Comparison of ENCODE assay signal across 8 cellular contexts in genomic region chr20:1118336-1119127, GRCh38. TPM values are rescaled to one million over a fixed set of nuclear protein-coding genes. Genes with fewer than 3 reads are reported as not detected.
DNase-seq lines count a peak whose midpoint lies in the region; ATAC-seq and TF ChIP-seq lines count a peak whose summit lies in the region.

TSS of gene PSMF1 (plus strand) at chr20:1118602. CDS start at chr20:1118774, 172 bp downstream.

- BruUV-seq in PC-3 (replicated peaks; lab: Mats Ljungman, UMichigan) = TSS peak; percentile 62

- H4K20me1 ChIP-seq in PC-3 (ENCODE audit: low read length) = peaks cover 24% of the 10 kb centered on the region

- H3K9me3 ChIP-seq in PC-3 (ENCODE audit: low read length) = no peaks in the 10 kb centered on the region
- no peaks in the 10 kb centered on the region for H3K9me3 ChIP-seq in mucosa of stomach (ENCODE audit: control insufficient read depth, low read length)

- TF ChIP-seq EP300 in Ishikawa (IDR thresholded peaks at IDR 0.05; ENCODE audit: borderline replicate concordance) = no peak

- no peaks in the 10 kb centered on the region for H3K9me2 ChIP-seq in PC-3 (replicated peaks; ENCODE audit: low read length)

- H3K4me3 ChIP-seq in PC-3 (ENCODE audit: low read length) = peak within 1 kb of the TSS; percentile 80
- H3K4me3 ChIP-seq in mucosa of stomach (ENCODE audit: low read length) = peak within 1 kb of the TSS; percentile 97

- intact Hi-C loops in PC-3 (cut with micrococcal nuclease) = loop anchor here (5.0 kb wide), 1 partner anchor 94 kb away; no protein-coding TSS in a partner anchor

- peak within 1 kb of the TSS; percentile 90 for H2AFZ ChIP-seq in PC-3 (ENCODE audit: low read length)

- H3K4me2 ChIP-seq in PC-3 (ENCODE audit: low read length) = peak within 1 kb of the TSS; percentile 94

- ATAC-seq in GM21576 (IDR thresholded peaks at IDR 0.05; ENCODE audit: unreplicated experiment) (peak; percentile 94), PC-3 (peak; percentile 90)

- H3K9ac ChIP-seq in PC-3 (ENCODE audit: low read length) (peak within 1 kb of the TSS; percentile 91), mucosa of stomach (ENCODE audit: low read length) (peak within 1 kb of the TSS; percentile 85)

- H3K27ac ChIP-seq in PC-3 (ENCODE audit: low read length) = peak within 1 kb of the TSS; percentile 26

- peaks cover 6% of the 10 kb centered on the region; the same call in 1 of the 2 replicates for H3K36me3 ChIP-seq in PC-3 (ENCODE audit: low read depth, low read length)
- H3K36me3 ChIP-seq in mucosa of stomach (ENCODE audit: control insufficient read depth, insufficient read depth, low read length) = no peaks in the 10 kb centered on the region

- H3K4me1 ChIP-seq in PC-3 (ENCODE audit: insufficient read depth, low read length) = peaks cover 45% of the 10 kb centered on the region
- H3K4me1 ChIP-seq in mucosa of stomach (ENCODE audit: control insufficient read depth, insufficient read depth, low read length) = peaks cover 44% of the 10 kb centered on the region

- TF ChIP-seq CTCF in PC-3 (conservative IDR thresholded peaks at IDR 0.05; ENCODE audit: low read depth, low read length) = no peak

- H3K27me3 ChIP-seq in PC-3 (ENCODE audit: low read length) = no peaks in the 10 kb centered on the region
- H3K27me3 ChIP-seq in mucosa of stomach (ENCODE audit: control insufficient read depth, insufficient read depth, low read length) = no peaks in the 10 kb centered on the region

- peak; percentile 86 for DNase-seq in DMS153 (lab: John Stamatoyannopoulos, UW)
- peak; percentile 97 for DNase-seq in PC-3
- DNase-seq in activated T-cell treated with anti-CD3 and anti-CD28 coated beads, Interleukin-2, amount 50 U/mL, for 1 hour = peak; percentile 99
- peak; percentile 98 for DNase-seq in erythroblast (lab: John Stamatoyannopoulos, UW)
- DNase-seq in stimulated activated CD8-positive, alpha-beta memory T cell treated with anti-CD3 and anti-CD28 coated beads, Interleukin-7, amount 100 ng/mL, for 1 hour (ENCODE audit: low read depth in 2 of 2) = peak; percentile 90 to 93

- TF ChIP-seq POLR2A in erythroblast (IDR thresholded peaks at IDR 0.05; ENCODE audit: low read length) = peak; percentile 94

- POLR2A ChIA-PET in PC-3 (lab: Charles Lee; ENCODE audit: unreplicated experiment) = no interaction called here

- CTCF ChIA-PET in PC-3 (lab: Charles Lee) = no interaction called here

- peaks cover 56% of the 10 kb centered on the region for H3K79me2 ChIP-seq in PC-3 (ENCODE audit: low read length)

- TF ChIP-seq RAD21 in Ishikawa (IDR thresholded peaks at IDR 0.05; ENCODE audit: low read depth) = no peak

- no peaks in the 10 kb centered on the region for H3F3A ChIP-seq in PC-3 (ENCODE audit: low read length, unreplicated experiment)

TF ChIP-seq in Ishikawa, 13 proteins besides CTCF, POLR2A, EP300 and RAD21:
- TF ChIP-seq USF1 (IDR thresholded peaks at IDR 0.05) (peak; percentile 78), CREB1 (IDR thresholded peaks at IDR 0.05; ENCODE audit: low read depth) (peak; percentile 29; the same call in 1 of the 2 replicates), CEBPB (IDR thresholded peaks at IDR 0.05) (peak; percentile 40; the same call in 1 of the 2 replicates), NFIC (IDR thresholded peaks at IDR 0.05) (peak; percentile 40; the same call in 1 of the 2 replicates), TCF12 (IDR thresholded peaks at IDR 0.05; ENCODE audit: low read depth) (peak; percentile 72; the same call in 1 of the 2 replicates), YY1 (IDR thresholded peaks at IDR 0.05; ENCODE audit: low read depth) (peak; percentile 88), TEAD4 (IDR thresholded peaks at IDR 0.05) (0 out of 2 replicates have a peak, but pooled peaks have one; percentile 48), TAF1 (IDR thresholded peaks at IDR 0.05; ENCODE audit: low read depth) (peak; percentile 95), ZBTB7A (IDR thresholded peaks at IDR 0.05; ENCODE audit: low read depth) (peak; percentile 46; the same call in 1 of the 2 replicates), EGR1 (IDR thresholded peaks at IDR 0.05) (peak; percentile 23; the same call in 1 of the 2 replicates), FOXM1 (IDR thresholded peaks at IDR 0.05; ENCODE audit: borderline replicate concordance, low read depth) (no peak)
- TF ChIP-seq, protein P1, sequence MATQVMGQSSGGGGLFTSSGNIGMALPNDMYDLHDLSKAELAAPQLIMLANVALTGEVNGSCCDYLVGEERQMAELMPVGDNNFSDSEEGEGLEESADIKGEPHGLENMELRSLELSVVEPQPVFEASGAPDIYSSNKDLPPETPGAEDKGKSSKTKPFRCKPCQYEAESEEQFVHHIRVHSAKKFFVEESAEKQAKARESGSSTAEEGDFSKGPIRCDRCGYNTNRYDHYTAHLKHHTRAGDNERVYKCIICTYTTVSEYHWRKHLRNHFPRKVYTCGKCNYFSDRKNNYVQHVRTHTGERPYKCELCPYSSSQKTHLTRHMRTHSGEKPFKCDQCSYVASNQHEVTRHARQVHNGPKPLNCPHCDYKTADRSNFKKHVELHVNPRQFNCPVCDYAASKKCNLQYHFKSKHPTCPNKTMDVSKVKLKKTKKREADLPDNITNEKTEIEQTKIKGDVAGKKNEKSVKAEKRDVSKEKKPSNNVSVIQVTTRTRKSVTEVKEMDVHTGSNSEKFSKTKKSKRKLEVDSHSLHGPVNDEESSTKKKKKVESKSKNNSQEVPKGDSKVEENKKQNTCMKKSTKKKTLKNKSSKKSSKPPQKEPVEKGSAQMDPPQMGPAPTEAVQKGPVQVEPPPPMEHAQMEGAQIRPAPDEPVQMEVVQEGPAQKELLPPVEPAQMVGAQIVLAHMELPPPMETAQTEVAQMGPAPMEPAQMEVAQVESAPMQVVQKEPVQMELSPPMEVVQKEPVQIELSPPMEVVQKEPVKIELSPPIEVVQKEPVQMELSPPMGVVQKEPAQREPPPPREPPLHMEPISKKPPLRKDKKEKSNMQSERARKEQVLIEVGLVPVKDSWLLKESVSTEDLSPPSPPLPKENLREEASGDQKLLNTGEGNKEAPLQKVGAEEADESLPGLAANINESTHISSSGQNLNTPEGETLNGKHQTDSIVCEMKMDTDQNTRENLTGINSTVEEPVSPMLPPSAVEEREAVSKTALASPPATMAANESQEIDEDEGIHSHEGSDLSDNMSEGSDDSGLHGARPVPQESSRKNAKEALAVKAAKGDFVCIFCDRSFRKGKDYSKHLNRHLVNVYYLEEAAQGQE (IDR thresholded peaks at IDR 0.05; ENCODE audit: low read depth) = 0 out of 2 replicates have a peak, but pooled peaks have one; percentile 11
- TF ChIP-seq, protein P2, sequence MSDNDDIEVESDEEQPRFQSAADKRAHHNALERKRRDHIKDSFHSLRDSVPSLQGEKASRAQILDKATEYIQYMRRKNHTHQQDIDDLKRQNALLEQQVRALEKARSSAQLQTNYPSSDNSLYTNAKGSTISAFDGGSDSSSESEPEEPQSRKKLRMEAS (IDR thresholded peaks at IDR 0.05) = peak; percentile 90

RNA-seq across cellular contexts. Expression of gene PSMF1, which starts in this region (rescaled TPM):
- 60.8 and 82.1 TPM in 2 replicates for total RNA-seq in PC-3 (2014; rRNA removed)

Comparison
In these comparisons a context has a peak if more than half of its experiments do, and no peak if none do; other contexts are left out.
1. Peak in every context shown above with its lines: DNase-seq, ATAC-seq, H3K4me3 ChIP-seq and H3K27ac ChIP-seq.